8 cellular contexts compared by ENCODE assay signal in the genomic region with DNA sequence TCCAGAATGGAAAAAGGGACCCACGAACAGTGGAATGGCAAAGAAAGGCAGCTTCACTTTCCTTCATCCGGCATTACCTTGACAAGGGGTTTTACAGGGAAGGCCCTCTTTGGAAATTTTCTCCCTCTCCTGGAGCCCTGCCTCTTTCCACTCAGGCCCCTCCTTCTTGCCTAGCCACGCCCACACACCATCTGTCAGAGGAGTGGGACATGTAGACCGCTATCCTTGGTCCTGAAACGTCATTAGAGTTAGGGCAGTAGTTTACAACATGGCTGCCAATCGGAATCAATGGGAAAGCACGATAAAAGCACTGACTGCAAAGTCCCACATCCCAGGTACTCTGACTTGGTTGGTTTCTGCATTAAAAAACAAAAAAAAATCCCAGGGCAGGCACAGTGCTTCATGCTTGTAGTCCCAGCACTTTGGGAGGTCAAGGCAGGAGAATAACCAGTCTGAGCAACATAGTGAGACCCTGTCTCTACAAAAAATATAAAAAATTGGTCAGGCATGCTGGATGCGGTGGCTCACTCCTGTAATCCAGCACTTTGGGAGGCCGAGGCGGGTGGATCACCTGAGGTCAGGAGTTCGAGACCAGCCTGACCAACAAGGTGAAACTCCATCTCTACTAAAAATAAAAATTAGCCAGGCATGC.
DNase-seq lines count a peak whose midpoint lies in the region; ATAC-seq and TF ChIP-seq lines count a peak whose summit lies in the region.

No MANE protein-coding gene starts in this region.

- H3K4me3 ChIP-seq in Panc1 (ENCODE audit: low read depth in 2 of 2, low read length in 2 of 2) (no peak overlapping the region), epithelial cell of esophagus (ENCODE audit: low read length) (no peak overlapping the region)

- TF ChIP-seq CTCF in Panc1 (IDR thresholded peaks at IDR 0.05): no peak
- no peak for TF ChIP-seq CTCF in epithelial cell of esophagus (IDR thresholded peaks at IDR 0.05; ENCODE audit: insufficient read depth, low read depth, low read length, missing control alignments)

- POLR2A ChIA-PET in Panc1 (lab: Charles Lee): no interaction called here

- no peaks in the 10 kb centered on the region for H3K4me1 ChIP-seq in Panc1 (ENCODE audit: control insufficient read depth, insufficient read depth, low read length)

- DNase-seq in NOMO-1 treated with DMSO at 0.1 percent for 48 hours (lab: John Stamatoyannopoulos, UW; ENCODE audit: unreplicated experiment) (peak; percentile 17), NOMO-1 treated with dmso at 0.1 percent for 144 hours (lab: John Stamatoyannopoulos, UW; ENCODE audit: unreplicated experiment) (no peak), Panc1 (ENCODE audit: low read depth, low spot score) (no peak), epithelial cell of esophagus (ENCODE audit: low read depth) (peak; percentile 58), renal cortical epithelial cell (ENCODE audit: low read depth) (peak; percentile 66), amygdala (lab: John Stamatoyannopoulos, UW) (no peak), DMS153 treated with DMSO at 0.1 percent for 48 hours (lab: John Stamatoyannopoulos, UW; ENCODE audit: unreplicated experiment) (no peak)

- ATAC-seq in Panc1 (peak; percentile 47; the same call in 1 of the 2 replicates), HG03469 (IDR thresholded peaks at IDR 0.05; ENCODE audit: unreplicated experiment) (no peak)

- CTCF ChIA-PET in Panc1 (lab: Charles Lee): no interaction called here

- H3K27me3 ChIP-seq in Panc1 (ENCODE audit: control insufficient read depth, insufficient read depth, low read length): 0 out of 2 replicates have a peak, but pooled peaks cover 2% of the 10 kb centered on the region

- in situ Hi-C loops in Panc1 (cut with HindIII; ENCODE audit: low pct_unique_long_range_greater_than_20kb, low sequenced_read_pairs): no loop called here

- H3K27ac ChIP-seq in Panc1 (ENCODE audit: low read length): no peak overlapping the region

- intact Hi-C loops in Panc1 (cut with micrococcal nuclease; ENCODE audit: unreplicated experiment): no loop called here

- no peaks in the 10 kb centered on the region for H3K36me3 ChIP-seq in Panc1 (ENCODE audit: control insufficient read depth, insufficient read depth, low read length)

- no TSS peak for BruUV-seq in Panc1 (replicated peaks; lab: Mats Ljungman, UMichigan)

- no peaks in the 10 kb centered on the region for H3K9me3 ChIP-seq in Panc1 (ENCODE audit: control insufficient read depth, insufficient read depth, low read depth, low read length)

Comparison
In these comparisons a context has a peak if more than half of its experiments do, and no peak if none do; other contexts are left out.
1. DNase-seq: peak in NOMO-1 treated with DMSO at 0.1 percent for 48 hours (single experiment), epithelial cell of esophagus (single experiment) and renal cortical epithelial cell (single experiment); none in NOMO-1 treated with dmso at 0.1 percent for 144 hours (single experiment), Panc1 (single experiment), amygdala (0 of 56) and DMS153 treated with DMSO at 0.1 percent for 48 hours (single experiment).